Comparison of ENCODE assay signal across 8 cellular contexts in genomic region chr1:229270547-229271447, GRCh38. TPM values are rescaled to one million over a fixed set of nuclear protein-coding genes. Genes with fewer than 3 reads are reported as not detected.
DNase-seq lines count a peak whose midpoint lies in the region; ATAC-seq and TF ChIP-seq lines count a peak whose summit lies in the region.

A gene with protein sequence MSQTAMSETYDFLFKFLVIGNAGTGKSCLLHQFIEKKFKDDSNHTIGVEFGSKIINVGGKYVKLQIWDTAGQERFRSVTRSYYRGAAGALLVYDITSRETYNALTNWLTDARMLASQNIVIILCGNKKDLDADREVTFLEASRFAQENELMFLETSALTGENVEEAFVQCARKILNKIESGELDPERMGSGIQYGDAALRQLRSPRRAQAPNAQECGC (plus strand): TSS chr1:229271111. CDS start chr1:229271340, 229 bp downstream.

- DNase-seq in GM19240 (ENCODE audit: insufficient read length, low spot score) (peak; percentile 74), NOMO-1 (lab: John Stamatoyannopoulos, UW; ENCODE audit: unreplicated experiment in 2 of 2) (peak; percentile 73 to 90), endodermal cell (peak; percentile 92)
- DNase-seq in activated CD8-positive, alpha-beta memory T cell treated with anti-CD3 and anti-CD28 coated beads, Interleukin-2, amount 50 U/mL, for 24 hours (ENCODE audit: extremely low read depth) = peak; percentile 27
- DNase-seq in stimulated activated CD8-positive, alpha-beta memory T cell treated with anti-CD3 and anti-CD28 coated beads, Interleukin-15, amount 100 ng/mL, for 24 hours (ENCODE audit: low read depth) = peak; percentile 62

- peak; percentile 87 for ATAC-seq in HG03442 (IDR thresholded peaks at IDR 0.05; ENCODE audit: unreplicated experiment)

- peak within 1 kb of the TSS; percentile 74 for H3K9ac ChIP-seq in BLaER1
- peak within 1 kb of the TSS; percentile 51 for H3K9ac ChIP-seq in endodermal cell (ENCODE audit: extremely low read depth, low read length, poor library complexity, severe bottlenecking)

- H3K27ac ChIP-seq in BLaER1 (peak within 1 kb of the TSS; percentile 59; the same call in 1 of the 2 replicates), endodermal cell (ENCODE audit: low read depth, low read length) (no peak within 1 kb of the TSS), mesodermal cell (ENCODE audit: low read depth, low read length, severe bottlenecking) (peak within 1 kb of the TSS; percentile 17)

- peaks cover 26% of the 10 kb centered on the region for H4K20me1 ChIP-seq in BLaER1

- 13 to 34% methylated on average over 32 to 95 of the region's 95 CpGs for WGBS in endodermal cell (ENCODE audit: insufficient coverage in 1 of 2, insufficient read length in 1 of 2), 2 experiments
- 21 to 44% methylated on average over 23 to 73 of the region's 95 CpGs for WGBS in mesodermal cell (ENCODE audit: insufficient coverage in 2 of 2), 2 experiments

- peak within 1 kb of the TSS; percentile 82 for H3K27ac Mint-ChIP-seq in endodermal cell

- 0 out of 2 replicates have a peak, but pooled peaks cover 5% of the 10 kb centered on the region for H3K9me3 ChIP-seq in BLaER1
- peaks cover 4% of the 10 kb centered on the region for H3K9me3 ChIP-seq in endodermal cell (ENCODE audit: control insufficient read depth, low read length)
- H3K9me3 ChIP-seq in mesodermal cell (ENCODE audit: control insufficient read depth, low read length) = peaks cover 8% of the 10 kb centered on the region

- no peak for TF ChIP-seq CTCF in endodermal cell (conservative IDR thresholded peaks at IDR 0.05)

- H3K4me1 Mint-ChIP-seq in endodermal cell = peaks cover 15% of the 10 kb centered on the region

- H3K4me1 ChIP-seq in BLaER1 (peaks cover 20% of the 10 kb centered on the region), endodermal cell (ENCODE audit: control insufficient read depth, insufficient read depth, low read length) (no peaks in the 10 kb centered on the region), mesodermal cell (ENCODE audit: control insufficient read depth, insufficient read depth, low read length, poor library complexity, severe bottlenecking) (peaks cover 7% of the 10 kb centered on the region)

- peak within 1 kb of the TSS; percentile 80 for H3K4me3 Mint-ChIP-seq in endodermal cell

- no peaks in the 10 kb centered on the region for H3K36me3 ChIP-seq in BLaER1
- no peaks in the 10 kb centered on the region for H3K36me3 ChIP-seq in endodermal cell (ENCODE audit: control insufficient read depth, insufficient read depth, low read length)
- no peaks in the 10 kb centered on the region for H3K36me3 ChIP-seq in mesodermal cell (ENCODE audit: control insufficient read depth, insufficient read depth, low read length)

- H3K4me3 ChIP-seq in BLaER1 (peak within 1 kb of the TSS; percentile 71), endodermal cell (ENCODE audit: low read length) (peak within 1 kb of the TSS; percentile 92), mesodermal cell (ENCODE audit: extremely low read depth, insufficient read depth, low read length, poor library complexity, severe bottlenecking) (peak within 1 kb of the TSS; percentile 61)

- peak within 1 kb of the TSS; percentile 83 for H3K4me2 ChIP-seq in BLaER1

- H3K27me3 Mint-ChIP-seq in endodermal cell (ENCODE audit: insufficient read depth) = no peaks in the 10 kb centered on the region

- H3K27me3 ChIP-seq in BLaER1 (peaks cover 51% of the 10 kb centered on the region), endodermal cell (ENCODE audit: control insufficient read depth, insufficient read depth, low read length, poor library complexity, severe bottlenecking) (no peaks in the 10 kb centered on the region)

- H3K9me3 Mint-ChIP-seq in endodermal cell = peaks cover 6% of the 10 kb centered on the region

- peaks cover 13% of the 10 kb centered on the region for H3K36me3 Mint-ChIP-seq in endodermal cell (ENCODE audit: low read depth)

RNA-seq across cellular contexts. Expression of the gene that starts here (rescaled TPM):
- total RNA-seq in endodermal cell = 10 to 100 TPM; 46.2 to 48.9 TPM
- 46.9 TPM for polyA plus RNA-seq in endodermal cell (2013, experiment 1 of 2)
- polyA plus RNA-seq in endodermal cell (2013, experiment 2 of 2) = 43.4 TPM
- 45.7 TPM for polyA plus RNA-seq in mesodermal cell (2013, experiment 1 of 2)
- 47.0 TPM for polyA plus RNA-seq in mesodermal cell (2013, experiment 2 of 2)

Comparison
In these comparisons a context has a peak if more than half of its experiments do, and no peak if none do; other contexts are left out.
1. DNase-seq: peak in every context shown above with its lines; median percentile 92 in endodermal cell; 82 in NOMO-1; 74 in GM19240; 62 in stimulated activated CD8-positive, alpha-beta memory T cell treated with anti-CD3 and anti-CD28 coated beads, Interleukin-15, amount 100 ng/mL, for 24 hours; 27 in activated CD8-positive, alpha-beta memory T cell treated with anti-CD3 and anti-CD28 coated beads, Interleukin-2, amount 50 U/mL, for 24 hours.